In the genomic region with DNA sequence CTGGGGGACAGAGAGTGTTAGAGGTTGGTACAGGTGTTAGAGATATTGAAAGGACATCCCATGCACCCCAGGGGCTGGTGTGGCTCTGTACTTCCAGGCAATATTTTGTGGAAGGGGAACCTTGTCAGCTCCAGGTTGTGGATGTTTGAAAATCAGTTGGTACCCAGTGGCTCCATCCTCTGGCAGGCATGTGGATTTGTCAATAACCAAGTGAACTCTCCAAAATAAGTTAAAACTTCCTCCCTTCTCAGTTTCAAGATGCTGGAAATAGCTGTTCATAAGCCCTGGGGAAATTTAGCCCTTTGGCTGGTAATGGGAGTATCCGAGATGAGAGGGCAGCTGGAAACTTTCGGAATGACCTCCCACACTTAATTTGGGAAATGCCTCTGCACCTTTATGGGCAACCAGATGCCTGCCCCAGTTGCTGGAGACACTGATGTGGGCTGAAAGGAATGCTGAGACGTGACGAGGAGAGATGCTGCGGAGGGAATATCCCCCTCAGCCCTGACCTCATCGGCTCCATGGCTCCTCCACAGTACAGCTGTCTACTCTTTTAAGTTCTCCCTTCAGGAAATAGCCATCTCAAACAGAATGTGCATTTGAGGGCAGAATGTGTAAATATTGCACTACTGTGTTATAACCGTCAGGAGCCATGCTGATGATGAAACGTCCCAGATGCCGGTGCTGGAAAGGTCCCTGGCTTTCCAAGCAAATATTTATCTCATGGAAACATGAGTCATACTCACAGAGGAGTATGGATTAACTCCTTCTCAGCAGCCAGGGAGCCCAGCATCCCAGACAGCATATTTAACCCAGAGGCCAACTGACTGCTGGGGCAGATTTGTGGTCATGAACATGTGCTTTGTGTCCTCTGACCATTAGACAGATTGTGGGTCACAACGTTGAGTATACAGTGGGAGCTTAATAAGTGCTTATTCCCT, we compare ENCODE assay signal across 8 cellular contexts. TPM values are rescaled to one million over a fixed set of nuclear protein-coding genes. Genes with fewer than 3 reads are reported as not detected.
A peak's percentile ranks its signal among the peaks of the same experiment; 100 is the strongest.
DNase-seq lines count a peak whose midpoint lies in the region; ATAC-seq and TF ChIP-seq lines count a peak whose summit lies in the region.

No MANE protein-coding gene starts in this region.

- DNase-seq in H9, result peak; percentile 60
- peak; percentile 83 for DNase-seq in SW480 (ENCODE audit: low spot score)
- peak in 4 of 5 donors; percentile 68 to 85 (median 73) for DNase-seq in heart left ventricle
- DNase-seq in GM10248 (ENCODE audit: extremely low spot score), result no peak
- DNase-seq in T-helper 2 cell, result no peak
- no peak for DNase-seq in activated CD8-positive, alpha-beta T cell treated with anti-CD3 and anti-CD28 coated beads for 36 hours

- no peaks in the 10 kb centered on the region for H3K36me3 Mint-ChIP-seq in H9 (ENCODE audit: insufficient read depth in 1 of 3, low read depth in 3 of 3)
- H3K36me3 Mint-ChIP-seq in activated CD8-positive, alpha-beta T cell treated with anti-CD3 and anti-CD28 coated beads for 36 hours (ENCODE audit: low read depth), result no peaks in the 10 kb centered on the region

- no peak overlapping the region for H2AFZ ChIP-seq in H9 (ENCODE audit: low read length)

- no peak overlapping the region for H3K27ac ChIP-seq in H9 (ENCODE audit: insufficient read length, low read depth, low read length)
- peak overlapping the region in 11 of 12 donors; percentile 33 to 87 (median 60) for H3K27ac ChIP-seq in heart left ventricle

- H3K9me3 ChIP-seq in H9 (ENCODE audit: control insufficient read depth, low read depth, low read length) (no peaks in the 10 kb centered on the region), heart left ventricle (no peaks in the 10 kb centered on the region), skeletal muscle satellite cell (replicated peaks; ENCODE audit: low read length) (no peaks in the 10 kb centered on the region)

- H3K27me3 Mint-ChIP-seq in H9 (ENCODE audit: low read depth), result peaks cover 2% of the 10 kb centered on the region; the same call in 1 of the 2 replicates
- H3K27me3 Mint-ChIP-seq in activated CD8-positive, alpha-beta T cell treated with anti-CD3 and anti-CD28 coated beads for 36 hours, result no peaks in the 10 kb centered on the region

- no peak overlapping the region for H3K18ac ChIP-seq in H9 (ENCODE audit: insufficient read length, low read depth, low read length)

- no peak overlapping the region for H3T11ph ChIP-seq in H9 (ENCODE audit: low read length)

- no peak overlapping the region for H2BK5ac ChIP-seq in H9 (ENCODE audit: insufficient read length, low read length)

- H3K56ac ChIP-seq in H9 (ENCODE audit: insufficient read length, low read depth, low read length), result no peak overlapping the region

- H3K4me2 ChIP-seq in H9 (ENCODE audit: insufficient read depth, insufficient read length, low read length), result no peak overlapping the region
- peak overlapping the region; percentile 36 for H3K4me2 ChIP-seq in skeletal muscle satellite cell (ENCODE audit: low read length)

- no peak overlapping the region for H2BK20ac ChIP-seq in H9 (ENCODE audit: low read depth, low read length, poor library complexity, severe bottlenecking)

- H3K23ac ChIP-seq in H9 (ENCODE audit: insufficient read length, low read depth, low read length), result no peak overlapping the region

- no peak overlapping the region for H2BK120ac ChIP-seq in H9 (ENCODE audit: low read depth, low read length, poor library complexity, severe bottlenecking)

- no CpG with 5 or more reads among the region's 10 CpGs for WGBS in H9 (ENCODE audit: extremely low coverage, insufficient read length, low lambda C conversion rate)
- WGBS in heart left ventricle, 4 donors, result 22 to 42% (median 40%) methylated on average over 10 of the region's 10 CpGs

- peaks cover 12 to 15% of the 10 kb centered on the region in 2 experiments for H3K4me1 Mint-ChIP-seq in H9
- no peaks in the 10 kb centered on the region for H3K4me1 Mint-ChIP-seq in activated CD8-positive, alpha-beta T cell treated with anti-CD3 and anti-CD28 coated beads for 36 hours (ENCODE audit: low read depth)

- no peak for TF ChIP-seq POLR2A in heart left ventricle (IDR thresholded peaks at IDR 0.05)

- H3K4ac ChIP-seq in H9 (ENCODE audit: low read depth, low read length), result no peak overlapping the region

- H4K91ac ChIP-seq in H9 (ENCODE audit: insufficient read length, low read depth, low read length), result no peak overlapping the region

- H3K4me3 ChIP-seq in heart left ventricle (no peak overlapping the region), skeletal muscle satellite cell (ENCODE audit: low read length) (no peak overlapping the region)

- H2BK15ac ChIP-seq in H9 (ENCODE audit: low read depth, low read length), result no peak overlapping the region

- no peak overlapping the region for H4K8ac ChIP-seq in H9 (replicated peaks; ENCODE audit: insufficient read length, low read depth, low read length)

- H3K14ac ChIP-seq in H9 (ENCODE audit: insufficient read depth, low read length), result no peak overlapping the region; the same call in 1 of the 2 replicates

- POLR2A ChIA-PET in GM10248 (lab: Yijun Ruan, JAX), result no interaction called here
- POLR2A ChIA-PET in activated CD8-positive, alpha-beta T cell treated with anti-CD3 and anti-CD28 coated beads for 36 hours (lab: Charles Lee), result no interaction called here

- peak overlapping the region in 1 of 3 experiments; percentile 78; a peak in 2 of 7 replicates for H3K27ac Mint-ChIP-seq in H9
- H3K27ac Mint-ChIP-seq in activated CD8-positive, alpha-beta T cell treated with anti-CD3 and anti-CD28 coated beads for 36 hours, result no peak overlapping the region

- CTCF ChIA-PET in GM10248 (lab: Yijun Ruan, JAX), result interaction anchor here (1.3 kb wide), 1 partner anchor 116 kb away, joined by 3 read pairs; no protein-coding TSS in a partner anchor
- CTCF ChIA-PET in activated CD8-positive, alpha-beta T cell treated with anti-CD3 and anti-CD28 coated beads for 36 hours (lab: Charles Lee), result interaction anchor here (0.7 to 1.0 kb wide), 2 partner anchors 18 to 27 kb away, joined by 3 read pairs; no protein-coding TSS in a partner anchor

- no peak overlapping the region for H2BK12ac ChIP-seq in H9 (ENCODE audit: insufficient read length, low read depth, low read length)

- H3K9me3 Mint-ChIP-seq in H9, result no peaks in the 10 kb centered on the region
- no peaks in the 10 kb centered on the region for H3K9me3 Mint-ChIP-seq in activated CD8-positive, alpha-beta T cell treated with anti-CD3 and anti-CD28 coated beads for 36 hours

- intact Hi-C loops in heart left ventricle (cut with DNase I), result loop anchor here in 1 of 10 donors (5.0 kb wide), 1 partner anchor 91 kb away; no protein-coding TSS in a partner anchor
- intact Hi-C loops in activated CD8-positive, alpha-beta T cell treated with anti-CD3 and anti-CD28 coated beads for 36 hours (cut with micrococcal nuclease), result no loop called here

- H3K36me3 ChIP-seq in heart left ventricle, result peaks cover 0 to 99% (median 67%) of the 10 kb centered on the region in 9 donors
- peaks cover 84% of the 10 kb centered on the region for H3K36me3 ChIP-seq in skeletal muscle satellite cell (ENCODE audit: insufficient read depth, low read length)

- H3K79me2 ChIP-seq in H9 (ENCODE audit: insufficient read depth, low read length), result no peaks in the 10 kb centered on the region

- H3K27me3 ChIP-seq in H9 (ENCODE audit: insufficient read depth, low read length), result no peaks in the 10 kb centered on the region
- no peaks in the 10 kb centered on the region for H3K27me3 ChIP-seq in heart left ventricle
- H3K27me3 ChIP-seq in skeletal muscle satellite cell (ENCODE audit: control insufficient read depth, insufficient read depth, low read length), result no peaks in the 10 kb centered on the region

- no peak overlapping the region for H2AK5ac ChIP-seq in H9 (ENCODE audit: insufficient read length, low read length)

- no peaks in the 10 kb centered on the region for H3K23me2 ChIP-seq in H9 (ENCODE audit: insufficient read length, low read depth, low read length, poor library complexity, severe bottlenecking)

- H3K9ac ChIP-seq in H9 (ENCODE audit: extremely low read depth, insufficient read length, low read length), result no peak overlapping the region
- H3K9ac ChIP-seq in skeletal muscle satellite cell (ENCODE audit: low read depth, low read length), result peak overlapping the region; percentile 71

- H3K79me1 ChIP-seq in H9 (ENCODE audit: insufficient read depth, low read depth, low read length, poor library complexity, severe bottlenecking), result no peaks in the 10 kb centered on the region

- H4K5ac ChIP-seq in H9 (ENCODE audit: insufficient read length, low read depth, low read length), result no peak overlapping the region

- no peaks in the 10 kb centered on the region for H3K4me1 ChIP-seq in H9 (ENCODE audit: insufficient read depth, low read length)
- peaks cover 0 to 45% (median 17%) of the 10 kb centered on the region in 12 donors for H3K4me1 ChIP-seq in heart left ventricle
- peaks cover 67% of the 10 kb centered on the region for H3K4me1 ChIP-seq in skeletal muscle satellite cell (ENCODE audit: control insufficient read depth, insufficient read depth, low read length)

- ATAC-seq in heart left ventricle, result peak; percentile 72 to 84 (median 82)
- ATAC-seq in GM21447 (IDR thresholded peaks at IDR 0.05; ENCODE audit: unreplicated experiment), result no peak
- ATAC-seq in activated CD8-positive, alpha-beta T cell treated with anti-CD3 and anti-CD28 coated beads for 36 hours, result no peak

- peak; percentile 70 for TF ChIP-seq CTCF in H9 (conservative IDR thresholded peaks at IDR 0.05)
- TF ChIP-seq CTCF in heart left ventricle (IDR thresholded peaks at IDR 0.05), result peak in 11 of 12 donors; percentile 15 to 61 (median 44)
- no peak for TF ChIP-seq CTCF in GM10248 (IDR thresholded peaks at IDR 0.05; ENCODE audit: control extremely low read depth, extremely low read depth, low read depth, missing control alignments)
- no peak for TF ChIP-seq CTCF in activated CD8-positive, alpha-beta T cell treated with anti-CD3 and anti-CD28 coated beads for 36 hours (IDR thresholded peaks at IDR 0.05)

- H3K4me3 Mint-ChIP-seq in H9, result no peak overlapping the region
- no peak overlapping the region for H3K4me3 Mint-ChIP-seq in activated CD8-positive, alpha-beta T cell treated with anti-CD3 and anti-CD28 coated beads for 36 hours

- no peaks in the 10 kb centered on the region for H4K20me1 ChIP-seq in H9 (ENCODE audit: control insufficient read depth, insufficient read depth, insufficient read length)

RNA-seq across cellular contexts. Expression of gene TGFBI, which starts 29.5 kb away (rescaled TPM):
- total RNA-seq in H9 (2021), result 3.2 and 4.7 TPM in 2 replicates
- total RNA-seq in heart left ventricle, result 100 to 1,000 TPM in 2 of 9 donors, 10 to 100 TPM in 7; 31.8 to 206 (median 42.9) TPM
- polyA plus RNA-seq in heart left ventricle, result 10 to 100 TPM; 50.0 to 64.2 TPM
- total RNA-seq in skeletal muscle satellite cell (2012; rRNA removed), result 1,248 and 1,783 TPM in 2 replicates
- total RNA-seq in activated CD8-positive, alpha-beta T cell treated with anti-CD3 and anti-CD28 coated beads for 36 hours, result not detected

Comparison
In these comparisons a context has a peak if more than half of its experiments do, and no peak if none do; other contexts are left out.
1. DNase-seq: peak in H9 (single experiment), SW480 (single experiment) and heart left ventricle (4 of 5); none in GM10248 (single experiment), T-helper 2 cell (0 of 5) and activated CD8-positive, alpha-beta T cell treated with anti-CD3 and anti-CD28 coated beads for 36 hours (single experiment).
2. CTCF ChIP-seq: peak in H9 (single experiment) and heart left ventricle (11 of 12); none in GM10248 (single experiment) and activated CD8-positive, alpha-beta T cell treated with anti-CD3 and anti-CD28 coated beads for 36 hours (single experiment).
3. ATAC-seq: peak in heart left ventricle (4 of 4); none in GM21447 (single experiment) and activated CD8-positive, alpha-beta T cell treated with anti-CD3 and anti-CD28 coated beads for 36 hours (single experiment).